In the genomic region with DNA sequence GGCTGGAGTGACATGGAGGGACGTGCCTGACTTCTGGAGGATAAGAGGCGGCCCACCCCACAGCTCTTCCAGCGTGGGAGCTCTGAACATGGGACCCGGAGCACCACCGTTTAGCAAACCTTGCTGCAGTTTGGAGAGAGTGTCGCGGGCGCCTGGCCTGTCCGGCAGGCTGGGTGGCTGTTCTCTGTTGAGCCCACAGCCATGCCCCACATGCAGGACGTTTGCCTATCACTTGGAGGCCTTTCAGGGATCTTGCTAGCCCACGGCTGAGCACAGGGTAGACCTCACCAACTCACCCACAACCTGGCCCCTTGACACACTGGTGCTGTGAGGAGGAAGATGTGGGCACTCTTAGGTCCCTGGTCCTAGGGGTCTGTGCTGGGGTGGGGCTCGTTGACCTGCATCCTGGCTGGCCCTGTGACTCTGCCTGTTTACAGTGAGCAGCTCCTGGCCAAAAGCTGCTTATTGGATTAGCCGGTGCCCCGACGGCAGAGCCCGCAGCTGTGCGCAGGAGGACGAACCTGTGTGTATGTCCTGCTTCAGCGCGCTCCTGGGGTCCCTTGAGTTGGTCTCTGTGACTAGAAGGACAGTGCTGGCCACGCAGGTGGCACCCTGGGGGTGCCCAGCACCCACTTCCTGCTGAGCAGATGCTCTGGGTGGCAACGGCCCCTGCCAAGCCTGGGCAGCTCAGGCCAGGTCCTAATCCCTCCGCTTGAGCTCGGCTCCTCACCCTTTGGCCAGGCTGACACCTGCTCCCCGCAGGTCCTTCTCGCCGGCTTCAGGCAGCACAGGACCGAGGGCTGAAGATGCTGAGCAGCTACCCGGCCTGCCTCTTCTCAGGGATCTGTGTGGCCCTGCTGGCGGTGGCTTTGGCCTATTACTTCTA, we compare ENCODE assay signal across 12 cellular contexts.
DNase-seq lines count a peak whose midpoint lies in the region; ATAC-seq and TF ChIP-seq lines count a peak whose summit lies in the region.
"Had no signal": no experiment of that assay in that cellular context is flagged by ENCODE, and none has a peak within 500 bp of the region (broad histone marks: within the 10 kb centered on the region; RNA-seq: fewer than 3 reads in every experiment).

No MANE protein-coding gene starts in this region.

- in situ Hi-C loops in G401 (cut with HindIII; ENCODE audit: low sequenced_read_pairs) (no loop called here), ACHN (cut with HindIII; ENCODE audit: low pct_ligation_motif_present, low pct_unique_long_range_greater_than_20kb, low sequenced_read_pairs) (no loop called here)

- no peak overlapping the region for H2AFZ ChIP-seq in MM.1S (ENCODE audit: low read length)

- peak overlapping the region; percentile 68 for H3K4me2 ChIP-seq in MM.1S (ENCODE audit: low read depth, low read length)
- peak overlapping the region; percentile 97 for H3K4me2 ChIP-seq in skeletal muscle satellite cell (ENCODE audit: low read length)
- H3K4me2 ChIP-seq: SK-N-SH had no signal

- H3K9me2 ChIP-seq in MM.1S (replicated peaks; ENCODE audit: insufficient read depth, low read length) = no peaks in the 10 kb centered on the region
- H3K9me2 ChIP-seq: SK-N-SH had no signal

- TF ChIP-seq CTCF in MM.1S (IDR thresholded peaks at IDR 0.05; ENCODE audit: low read length) (no peak), coronary artery (IDR thresholded peaks at IDR 0.05) (no peak)

- H3K4me3 ChIP-seq in MM.1S (ENCODE audit: low read length) (peak overlapping the region; percentile 62; the same call in 1 of the 2 replicates), coronary artery (peak overlapping the region; percentile 62), skeletal muscle satellite cell (ENCODE audit: low read length) (no peak overlapping the region)

- ATAC-seq in activated CD8-positive, alpha-beta memory T cell treated with anti-CD3 and anti-CD28 coated beads, Interleukin-2, amount 10 ng/mL, durations not matched to agents 7 days and 5 days = peak; percentile 8

- H3K9me3 ChIP-seq in MM.1S (replicated peaks; ENCODE audit: insufficient read depth, low read length) = no peaks in the 10 kb centered on the region
- no peaks in the 10 kb centered on the region for H3K9me3 ChIP-seq in skeletal muscle satellite cell (replicated peaks; ENCODE audit: low read length)
- H3K9me3 ChIP-seq: gastroesophageal sphincter, SK-N-SH, vagina had no signal

- H3K27me3 ChIP-seq in MM.1S (replicated peaks; ENCODE audit: insufficient read depth, low read length) (no peaks in the 10 kb centered on the region), skeletal muscle satellite cell (ENCODE audit: control insufficient read depth, insufficient read depth, low read length) (no peaks in the 10 kb centered on the region)
- H3K27me3 ChIP-seq: gastroesophageal sphincter, vagina had no signal

- H4K20me1 ChIP-seq in MM.1S (ENCODE audit: insufficient read depth, low read length) = peaks cover 9% of the 10 kb centered on the region; the same call in 1 of the 2 replicates

- no peaks in the 10 kb centered on the region for H3K27me3 Mint-ChIP-seq in activated CD8-positive, alpha-beta memory T cell treated with anti-CD3 and anti-CD28 coated beads, Interleukin-2, amount 10 ng/mL, durations not matched to agents 7 days and 5 days

- peaks cover 87% of the 10 kb centered on the region for H3K79me2 ChIP-seq in MM.1S (ENCODE audit: low read length)

- H3K4me1 ChIP-seq in MM.1S (ENCODE audit: low read length) (peaks cover 5% of the 10 kb centered on the region; the same call in 1 of the 2 replicates), skeletal muscle satellite cell (ENCODE audit: control insufficient read depth, insufficient read depth, low read length) (peaks cover 15% of the 10 kb centered on the region)

- peaks cover 2% of the 10 kb centered on the region for H3K36me3 Mint-ChIP-seq in activated CD8-positive, alpha-beta memory T cell treated with anti-CD3 and anti-CD28 coated beads, Interleukin-2, amount 10 ng/mL, durations not matched to agents 7 days and 5 days

- no peaks in the 10 kb centered on the region for H3K36me3 ChIP-seq in MM.1S (replicated peaks; ENCODE audit: insufficient read depth, low read length)
- H3K36me3 ChIP-seq in skeletal muscle satellite cell (ENCODE audit: insufficient read depth, low read length) = peaks cover 3% of the 10 kb centered on the region

- peaks cover 11% of the 10 kb centered on the region for H3F3A ChIP-seq in MM.1S (ENCODE audit: insufficient read depth, low read length)

- DNase-seq in activated CD8-positive, alpha-beta memory T cell treated with anti-CD3 and anti-CD28 coated beads, Interleukin-2, amount 10 ng/mL, durations not matched to agents 7 days and 5 days = no peak
- DNase-seq in activated CD8-positive, alpha-beta memory T cell treated with anti-CD3 and anti-CD28 coated beads, Interleukin-2, amount 50 U/mL, for 48 hours = no peak
- no peak for DNase-seq in MM.1S
- DNase-seq in coronary artery (ENCODE audit: low spot score) = no peak
- DNase-seq in kidney glomerular epithelial cell (lab: John Stamatoyannopoulos, UW) = no peak
- no peak for DNase-seq in G401 (ENCODE audit: low spot score)
- DNase-seq in ACHN = no peak
- DNase-seq: cortex of kidney had no signal

- H3K27ac Mint-ChIP-seq in activated CD8-positive, alpha-beta memory T cell treated with anti-CD3 and anti-CD28 coated beads, Interleukin-2, amount 10 ng/mL, durations not matched to agents 7 days and 5 days = peak overlapping the region; percentile 56

- no peak overlapping the region for H3K27ac ChIP-seq in MM.1S (ENCODE audit: low read length)
- no peak overlapping the region for H3K27ac ChIP-seq in coronary artery
- H3K27ac ChIP-seq: vagina had no signal

- no peaks in the 10 kb centered on the region for H3K9me3 Mint-ChIP-seq in activated CD8-positive, alpha-beta memory T cell treated with anti-CD3 and anti-CD28 coated beads, Interleukin-2, amount 10 ng/mL, durations not matched to agents 7 days and 5 days (ENCODE audit: low read depth)

- H3K9ac ChIP-seq in MM.1S (ENCODE audit: low read length) = peak overlapping the region; percentile 1; the same call in 1 of the 2 replicates
- no peak overlapping the region for H3K9ac ChIP-seq in skeletal muscle satellite cell (ENCODE audit: low read depth, low read length)
- H3K9ac ChIP-seq: SK-N-SH had no signal

- peaks cover 15% of the 10 kb centered on the region for H3K4me1 Mint-ChIP-seq in activated CD8-positive, alpha-beta memory T cell treated with anti-CD3 and anti-CD28 coated beads, Interleukin-2, amount 10 ng/mL, durations not matched to agents 7 days and 5 days

- H3K4me3 Mint-ChIP-seq in activated CD8-positive, alpha-beta memory T cell treated with anti-CD3 and anti-CD28 coated beads, Interleukin-2, amount 10 ng/mL, durations not matched to agents 7 days and 5 days = peak overlapping the region; percentile 77

- CTCF ChIA-PET in activated CD8-positive, alpha-beta memory T cell treated with anti-CD3 and anti-CD28 coated beads, Interleukin-2, amount 10 ng/mL, durations not matched to agents 7 days and 5 days (lab: Charles Lee) = interaction anchor here (0.7 to 4.7 kb wide), 20 partner anchors 11 to 150 kb away, joined by 3 to 38 read pairs (median 4); partner anchors contain the start of gene RRP1
